In the genomic region with DNA sequence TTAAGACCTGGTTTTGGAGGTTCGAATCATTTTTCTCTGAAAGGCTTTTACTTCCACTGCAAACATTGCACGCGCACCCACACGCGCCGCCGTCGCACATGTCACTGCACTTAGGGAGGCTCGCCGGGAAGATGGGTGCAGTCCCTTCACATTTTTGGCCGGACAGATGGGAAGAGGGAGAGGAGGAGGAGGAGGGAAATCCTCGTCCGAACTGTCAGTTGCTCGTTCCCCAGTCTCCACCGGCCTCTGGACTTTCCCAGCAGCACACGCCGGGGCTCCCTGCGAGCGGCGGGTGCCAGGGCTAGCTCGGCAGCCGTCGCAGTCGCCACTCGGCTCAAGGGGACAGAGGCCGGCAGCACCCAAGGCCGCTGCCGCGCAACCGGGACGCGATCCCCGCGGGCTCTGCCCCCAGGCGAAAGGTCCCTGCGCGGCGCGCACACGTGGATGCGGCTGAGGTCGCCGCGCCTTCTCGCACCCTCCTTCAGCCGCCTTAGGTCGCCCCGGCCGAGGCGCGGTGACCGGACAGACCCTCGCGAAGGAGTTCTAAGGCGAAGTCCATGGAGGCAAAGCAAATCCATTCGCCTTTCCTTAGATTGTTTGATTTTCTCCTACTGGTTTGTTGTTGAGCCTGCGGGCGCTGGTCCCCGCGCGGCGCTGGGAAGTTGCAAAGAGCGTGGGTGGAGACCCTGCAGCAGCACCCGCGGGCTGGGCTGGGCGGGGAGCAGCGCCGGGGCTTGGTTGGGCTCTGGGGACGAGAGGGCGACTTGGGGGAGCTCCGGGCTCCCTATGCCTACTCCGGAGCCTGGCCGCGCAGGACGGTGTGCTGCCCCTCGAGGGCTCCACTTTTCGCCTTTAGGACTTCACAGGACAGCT, we compare ENCODE assay signal across 8 cellular contexts. TPM values are rescaled to one million over a fixed set of nuclear protein-coding genes. Genes with fewer than 3 reads are reported as not detected.
DNase-seq lines count a peak whose midpoint lies in the region; ATAC-seq, FAIRE-seq and TF ChIP-seq lines count a peak whose summit lies in the region.

No MANE protein-coding gene starts in this region.

- no peaks in the 10 kb centered on the region for H3K9me3 ChIP-seq in duodenal mucosa (ENCODE audit: control insufficient read depth in 1 of 2, low read length in 2 of 2)
- H3K9me3 ChIP-seq in mononuclear cell (ENCODE audit: low read depth, low read length) = no peaks in the 10 kb centered on the region
- no peaks in the 10 kb centered on the region for H3K9me3 ChIP-seq in suprapubic skin

- FAIRE-seq in frontal cortex (lab: Jason Lieb, UNC) = no peak

- peaks cover 27% of the 10 kb centered on the region for H3K36me3 Mint-ChIP-seq in Calu3 (ENCODE audit: insufficient read depth, unreplicated experiment)

- no peak for TF ChIP-seq EP300 in suprapubic skin (IDR thresholded peaks at IDR 0.05)

- no peaks in the 10 kb centered on the region for H3K27me3 Mint-ChIP-seq in Calu3 (ENCODE audit: unreplicated experiment)

- intact Hi-C loops in Calu3 (cut with micrococcal nuclease; ENCODE audit: unreplicated experiment) = no loop called here

- peak overlapping the region; percentile 84 for H3K4me3 Mint-ChIP-seq in Calu3 (ENCODE audit: low read depth, unreplicated experiment)

- H3K27ac ChIP-seq in VCaP (peak overlapping the region; percentile 34; the same call in 1 of the 2 replicates), duodenal mucosa (ENCODE audit: low read depth, low read length) (peak overlapping the region; percentile 50), suprapubic skin (no peak overlapping the region)

- H3K4me1 ChIP-seq in duodenal mucosa (ENCODE audit: control insufficient read depth in 1 of 2, insufficient read depth in 2 of 2, low read length in 2 of 2) = peaks cover 22 to 25% of the 10 kb centered on the region in 2 donors
- H3K4me1 ChIP-seq in mononuclear cell (ENCODE audit: insufficient read depth, low read length) = peaks cover 32% of the 10 kb centered on the region
- peaks cover 26% of the 10 kb centered on the region for H3K4me1 ChIP-seq in suprapubic skin

- under 1% methylated on average over 54 of the region's 77 CpGs for WGBS in suprapubic skin

- TF ChIP-seq POLR2A in suprapubic skin (IDR thresholded peaks at IDR 0.05) = no peak

- H3K36me3 ChIP-seq in duodenal mucosa (ENCODE audit: control insufficient read depth in 1 of 2, insufficient read depth in 2 of 2, low read length in 2 of 2) (peaks cover 3 to 8% of the 10 kb centered on the region in 2 donors), suprapubic skin (no peaks in the 10 kb centered on the region)

- BruUV-seq in Calu3 (replicated peaks; lab: Mats Ljungman, UMichigan) = no TSS peak

- peaks cover 3 to 10% of the 10 kb centered on the region in 2 donors for H3K27me3 ChIP-seq in duodenal mucosa (ENCODE audit: control insufficient read depth in 1 of 2, insufficient read depth in 2 of 2, low read length in 2 of 2)
- H3K27me3 ChIP-seq in mononuclear cell (ENCODE audit: insufficient read depth, low read length) = no peaks in the 10 kb centered on the region
- peaks cover 22% of the 10 kb centered on the region for H3K27me3 ChIP-seq in suprapubic skin

- ATAC-seq in GM21367 (IDR thresholded peaks at IDR 0.05; ENCODE audit: unreplicated experiment) = peak; percentile 12

- no peak overlapping the region for H3K27ac Mint-ChIP-seq in Calu3 (ENCODE audit: unreplicated experiment)

- H3K9me3 Mint-ChIP-seq in Calu3 (ENCODE audit: low read depth, unreplicated experiment) = no peaks in the 10 kb centered on the region

- DNase-seq in Calu3 = peak; percentile 10
- DNase-seq in HUDEP-2 (lab: John Stamatoyannopoulos, UW; ENCODE audit: unreplicated experiment in 76 of 76) = peak in 56 of 76 experiments; percentile 29 to 95 (median 63)
- no peak for DNase-seq in suprapubic skin (ENCODE audit: low spot score in 2 of 2)
- no peak for DNase-seq in frontal cortex (ENCODE audit: low spot score in 2 of 2)

- no peaks in the 10 kb centered on the region for H3K4me1 Mint-ChIP-seq in Calu3 (ENCODE audit: low read depth, unreplicated experiment)

- peak overlapping the region; percentile 60 to 76 for H3K9ac ChIP-seq in duodenal mucosa (ENCODE audit: low read depth in 1 of 2, low read length in 2 of 2)

- CTCF ChIA-PET in Calu3 (lab: Charles Lee) = interaction anchor here (0.6 kb wide), 1 partner anchor 263 kb away, joined by 7 read pairs; no protein-coding TSS in a partner anchor

- TF ChIP-seq CTCF in Calu3 (IDR thresholded peaks at IDR 0.05; ENCODE audit: unreplicated experiment) = no peak
- TF ChIP-seq CTCF in VCaP (conservative IDR thresholded peaks at IDR 0.05) = no peak
- TF ChIP-seq CTCF in suprapubic skin (IDR thresholded peaks at IDR 0.05) = no peak

- peak overlapping the region; percentile 89 to 92 for H3K4me3 ChIP-seq in duodenal mucosa (ENCODE audit: low read depth in 1 of 2, low read length in 2 of 2)
- H3K4me3 ChIP-seq in mononuclear cell (ENCODE audit: low read length) = peak overlapping the region; percentile 78
- H3K4me3 ChIP-seq in suprapubic skin = peak overlapping the region; percentile 68

RNA-seq across cellular contexts. Expression of gene MYB, which starts 1.2 kb away (rescaled TPM):
- total RNA-seq in Calu3 (2022) (1.5 and 3.1 TPM in 2 replicates), mononuclear cell (4.8 TPM), suprapubic skin (10 to 100 TPM in 1 of 4 donors, 1 to 10 TPM in 3; 5.1 to 18.0 (median 8.8) TPM), frontal cortex (2.9 TPM)

Comparison
In these comparisons a context has a peak if more than half of its experiments do, and no peak if none do; other contexts are left out.
1. DNase-seq: peak in Calu3 (single experiment) and HUDEP-2 (56 of 76); none in suprapubic skin (0 of 2) and frontal cortex (0 of 2).
2. Peak in every context shown above with its lines, with median percentiles within 50 percentile points of each other: H3K4me3 ChIP-seq.